ENCODE assay signal across 7 cellular contexts in the genomic region with DNA sequence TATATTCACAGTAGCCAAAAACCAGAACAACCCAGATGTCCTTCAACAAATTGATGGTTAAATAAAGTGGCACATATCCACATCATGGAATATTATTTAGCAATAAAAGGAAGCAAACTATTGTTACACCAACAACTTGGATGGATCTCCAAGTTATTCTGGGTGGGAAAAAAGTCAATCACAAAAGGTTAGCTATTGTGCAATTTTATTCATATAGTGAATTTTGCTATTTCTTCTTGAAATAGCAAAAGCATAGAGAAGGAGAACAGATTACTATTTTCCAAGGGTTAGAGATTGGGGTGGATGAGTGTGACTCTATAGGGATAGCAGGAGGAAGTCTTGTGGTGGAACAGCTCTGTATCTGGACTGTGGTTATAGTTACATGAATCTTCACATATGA.
"Had no signal": no experiment of that assay in that cellular context is flagged by ENCODE, and none has a peak within 500 bp of the region (broad histone marks: within the 10 kb centered on the region; RNA-seq: fewer than 3 reads in every experiment).

No MANE protein-coding gene starts in this region.

- H3K4me2 ChIP-seq: GM23338 had no signal

- ATAC-seq: GM23338 had no signal

- H3K4me3 Mint-ChIP-seq: GM23338, H9 had no signal

- H2AFZ ChIP-seq: GM23338 had no signal

- DNase-seq: H9, HCEC 1CT, KBM-7 had no signal

- H3K27ac Mint-ChIP-seq: GM23338, H9 had no signal

- FAIRE-seq: H1, H54, HTR-8/SVneo had no signal

- H3K4me3 ChIP-seq: GM23338 had no signal
